In the genomic region with DNA sequence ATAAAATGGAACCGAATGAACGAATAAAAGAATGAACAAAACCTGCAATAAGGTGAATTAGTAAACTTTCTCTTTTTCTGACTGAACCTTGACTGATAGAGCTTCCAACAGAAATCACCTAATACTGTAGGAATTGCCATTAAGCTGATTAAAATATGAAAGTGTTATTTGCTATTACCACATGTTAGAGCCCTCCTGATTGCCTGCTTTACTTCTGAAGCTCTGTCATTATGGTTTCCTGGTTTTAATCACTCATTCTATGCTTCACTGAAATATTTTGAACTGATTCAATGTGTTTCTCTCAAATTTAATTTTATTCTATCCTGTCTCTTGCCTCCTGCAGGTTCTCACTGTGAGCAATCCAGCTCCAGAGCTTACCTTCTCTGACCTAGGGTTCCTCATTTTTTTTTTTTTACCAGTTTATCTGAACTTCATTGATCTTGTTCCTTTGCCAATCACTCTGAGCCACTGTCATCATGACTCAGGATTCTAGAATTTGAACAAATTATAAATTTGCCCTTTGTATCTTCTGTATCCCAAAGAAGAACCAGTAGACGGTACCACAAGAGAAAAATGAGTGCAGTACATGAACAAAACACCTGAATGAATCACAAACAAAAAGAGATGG, we compare ENCODE assay signal across 19 cellular contexts. TPM values are rescaled to one million over a fixed set of nuclear protein-coding genes. Genes with fewer than 3 reads are reported as not detected.
DNase-seq lines count a peak whose midpoint lies in the region; ATAC-seq and TF ChIP-seq lines count a peak whose summit lies in the region.
"Had no signal": no experiment of that assay in that cellular context is flagged by ENCODE, and none has a peak within 500 bp of the region (broad histone marks: within the 10 kb centered on the region; RNA-seq: fewer than 3 reads in every experiment).

No MANE protein-coding gene starts in this region.

- TF ChIP-seq CTCF in Calu3 (IDR thresholded peaks at IDR 0.05; ENCODE audit: unreplicated experiment) (no peak), body of pancreas (IDR thresholded peaks at IDR 0.05) (no peak)

- H3K4me1 Mint-ChIP-seq in Calu3 (ENCODE audit: low read depth, unreplicated experiment) = peaks cover 27% of the 10 kb centered on the region
- H3K4me1 Mint-ChIP-seq: CD8-positive, alpha-beta memory T cell had no signal

- peak overlapping the region; percentile 80 for H3K27ac Mint-ChIP-seq in Calu3 (ENCODE audit: unreplicated experiment)
- H3K27ac Mint-ChIP-seq: CD8-positive, alpha-beta memory T cell had no signal

- BruUV-seq in Calu3 (replicated peaks; lab: Mats Ljungman, UMichigan) = no TSS peak

- 50 to 69% methylated on average over 3 of the region's 3 CpGs for WGBS in body of pancreas, 2 donors

- no peaks in the 10 kb centered on the region for H3K36me3 Mint-ChIP-seq in Calu3 (ENCODE audit: insufficient read depth, unreplicated experiment)
- H3K36me3 Mint-ChIP-seq: CD8-positive, alpha-beta memory T cell had no signal

- peak overlapping the region; percentile 2 for H3K4me3 Mint-ChIP-seq in Calu3 (ENCODE audit: low read depth, unreplicated experiment)
- H3K4me3 Mint-ChIP-seq: CD8-positive, alpha-beta memory T cell had no signal

- H3K9me3 ChIP-seq in body of pancreas = peaks cover 0 to 8% (median 0%) of the 10 kb centered on the region in 3 donors

- peaks cover 4% of the 10 kb centered on the region for H3K9me3 Mint-ChIP-seq in Calu3 (ENCODE audit: low read depth, unreplicated experiment)

- H3K4me3 ChIP-seq in body of pancreas = no peak overlapping the region
- H3K4me3 ChIP-seq: BLaER1, GM23248 had no signal

- H3K27ac ChIP-seq in body of pancreas = peak overlapping the region in 1 of 4 donors; percentile 53
- H3K27ac ChIP-seq: 22Rv1, BLaER1, GM23248 had no signal

- TF ChIP-seq POLR2A in body of pancreas (IDR thresholded peaks at IDR 0.05) = no peak
- TF ChIP-seq POLR2A in erythroblast (IDR thresholded peaks at IDR 0.05; ENCODE audit: low read length) = no peak

- H3K36me3 ChIP-seq in body of pancreas (replicated peaks in 1 of 2; ENCODE audit: insufficient read depth in 1 of 2, low read depth in 2 of 2) = no peaks in the 10 kb centered on the region
- H3K36me3 ChIP-seq: BLaER1 had no signal

- intact Hi-C loops in Calu3 (cut with micrococcal nuclease; ENCODE audit: unreplicated experiment) (no loop called here), body of pancreas (cut with DNase I) (no loop called here)

- no peaks in the 10 kb centered on the region for H3K27me3 ChIP-seq in body of pancreas
- H3K27me3 ChIP-seq: BLaER1 had no signal

- ATAC-seq in GM19372 (IDR thresholded peaks at IDR 0.05; ENCODE audit: low read depth, unreplicated experiment) (peak; percentile 46), HG03066 (IDR thresholded peaks at IDR 0.05; ENCODE audit: low read depth, unreplicated experiment) (peak; percentile 19), body of pancreas (peak; percentile 63), GM21723 (IDR thresholded peaks at IDR 0.05; ENCODE audit: unreplicated experiment) (no peak), GM21360 (IDR thresholded peaks at IDR 0.05; ENCODE audit: unreplicated experiment) (no peak), HG02970 (IDR thresholded peaks at IDR 0.05; ENCODE audit: low FRiP score, unreplicated experiment) (no peak)
- ATAC-seq: HCT116 had no signal

- no peaks in the 10 kb centered on the region for H3K27me3 Mint-ChIP-seq in Calu3 (ENCODE audit: unreplicated experiment)

- H3K4me1 ChIP-seq in body of pancreas = peaks cover 22% of the 10 kb centered on the region
- H3K4me1 ChIP-seq: BLaER1 had no signal

- CTCF ChIA-PET in Calu3 (lab: Charles Lee) = no interaction called here

- DNase-seq in Calu3 (no peak), body of pancreas (no peak), erythroblast (lab: John Stamatoyannopoulos, UW) (no peak)
- DNase-seq: CD8-positive, alpha-beta memory T cell; GM23248; MV-4-11; NCI-H1436; NCI-H2081; NCI-H524; SIG-M5; T-helper 2 cell had no signal

RNA-seq across cellular contexts. Expression of gene UGT2B15, which starts 48.1 kb away (rescaled TPM):
- total RNA-seq in Calu3 (2022) = 0.50 and 0.98 TPM in 2 replicates
- total RNA-seq in body of pancreas = 10 to 100 TPM; 14.0 to 15.5 TPM
- total RNA-seq: CD8-positive, alpha-beta memory T cell; GM23248 had no signal

Comparison
In these comparisons a context has a peak if more than half of its experiments do, and no peak if none do; other contexts are left out.
1. ATAC-seq: peak in GM19372 (single experiment), HG03066 (single experiment) and body of pancreas (single experiment); none in GM21723 (single experiment), GM21360 (single experiment) and HG02970 (single experiment).